In genomic region chr2:21392660-21393059, GRCh38 we compare ENCODE assay signal across 24 cellular contexts.
"Had no signal": no experiment of that assay in that cellular context is flagged by ENCODE, and none has a peak within 500 bp of the region (broad histone marks: within the 10 kb centered on the region; RNA-seq: fewer than 3 reads in every experiment).

No MANE protein-coding gene starts in this region.

- H3K36me3 Mint-ChIP-seq: activated naive CD8-positive, alpha-beta T cell; memory B cell; WTC11 had no signal

- H3K36me3 ChIP-seq: adrenal gland, ascending aorta, brain microvascular endothelial cell, upper lobe of right lung had no signal

- H3K4me3 Mint-ChIP-seq: activated naive CD8-positive, alpha-beta T cell; activated T-cell treated with anti-CD3 and anti-CD28 coated beads, Interleukin-2, amount 50 U/mL, for 24 hours; dendritic cell treated with granulocyte-macrophage colony-stimulating factor and Interleukin-4, amounts not matched to agents 40 ng/mL and 50 ng/mL, for 4 days; memory B cell; WTC11 had no signal

- H3K9me3 Mint-ChIP-seq: activated T-helper 2 cell treated with anti-CD3 and anti-CD28 coated beads, Interferon-gamma antibody, Interleukin-2, Interleukin-4, amounts not matched to agents 10 μg/mL and 5 μg/mL and 100 μg/mL, durations not matched to agents 14 hours and 24 hours and 36 hours; dendritic cell treated with granulocyte-macrophage colony-stimulating factor and Interleukin-4, amounts not matched to agents 40 ng/mL and 50 ng/mL, for 4 days; WTC11 had no signal

- H3K27ac Mint-ChIP-seq: activated naive CD8-positive, alpha-beta T cell; activated T-cell treated with anti-CD3 and anti-CD28 coated beads, Interleukin-2, amount 50 U/mL, for 24 hours; activated T-helper 2 cell treated with anti-CD3 and anti-CD28 coated beads, Interferon-gamma antibody, Interleukin-2, Interleukin-4, amounts not matched to agents 10 μg/mL and 5 μg/mL and 100 μg/mL, durations not matched to agents 14 hours and 24 hours and 36 hours; dendritic cell treated with granulocyte-macrophage colony-stimulating factor and Interleukin-4, amounts not matched to agents 40 ng/mL and 50 ng/mL, for 4 days; memory B cell; WTC11 had no signal

- ATAC-seq: psoas muscle; right cardiac atrium; stimulated activated naive CD8-positive, alpha-beta T cell treated with anti-CD3 and anti-CD28 coated beads, Interleukin-15, Interleukin-2, amounts not matched to agents 100 U/mL and 50 U/mL, for 24 hours; upper lobe of right lung; WTC11 had no signal

- H3K4me3 ChIP-seq: adrenal gland, ascending aorta, psoas muscle, upper lobe of right lung had no signal

- H3K4me1 Mint-ChIP-seq: memory B cell, WTC11 had no signal

- H3K4me1 ChIP-seq: adrenal gland, ascending aorta, psoas muscle, upper lobe of right lung had no signal

- H3K27me3 ChIP-seq: adrenal gland, ascending aorta, brain microvascular endothelial cell, upper lobe of right lung had no signal

- H3K27me3 Mint-ChIP-seq: activated T-cell treated with anti-CD3 and anti-CD28 coated beads, Interleukin-2, amount 50 U/mL, for 24 hours; memory B cell had no signal

- H3K27ac ChIP-seq: adrenal gland, ascending aorta, brain microvascular endothelial cell, psoas muscle, upper lobe of right lung had no signal

- DNase-seq: activated CD8-positive, alpha-beta memory T cell treated with anti-CD3 and anti-CD28 coated beads for 24 hours; activated CD8-positive, alpha-beta memory T cell treated with anti-CD3 and anti-CD28 coated beads, Interleukin-2, amount 50 U/mL, for 4 hours; activated naive CD4-positive, alpha-beta T cell; activated T-cell treated with anti-CD3 and anti-CD28 coated beads, Interleukin-2, amount 50 U/mL, for 24 hours; adrenal gland; brain microvascular endothelial cell; caudate nucleus; effector CD4-positive, alpha-beta T cell; erythroblast; foreskin melanocyte; hippocampal formation; psoas muscle; right cardiac atrium; stimulated activated CD4-positive, alpha-beta T cell treated with anti-CD3 and anti-CD28 coated beads, Interleukin-12 subunit alpha, Interleukin-12 subunit beta, amount 100 ng/mL, for 4 hours; stimulated activated CD4-positive, alpha-beta T cell treated with anti-CD3 and anti-CD28 coated beads, Interleukin-4, amount 100 ng/mL, for 4 hours; stimulated activated naive CD8-positive, alpha-beta T cell treated with anti-CD3 and anti-CD28 coated beads, Interleukin-15, Interleukin-2, amounts not matched to agents 100 U/mL and 50 U/mL, for 24 hours; T-helper 9 cell; upper lobe of right lung had no signal

- H3K9me3 ChIP-seq: adrenal gland, ascending aorta, psoas muscle, upper lobe of right lung had no signal
